19 cellular contexts compared by ENCODE assay signal in genomic region chr11:119551726-119552510, GRCh38.
"Had no signal": no experiment of that assay in that cellular context is flagged by ENCODE, and none has a peak within 500 bp of the region (broad histone marks: within the 10 kb centered on the region; RNA-seq: fewer than 3 reads in every experiment).

No MANE protein-coding gene starts in this region.

- DNase-seq: activated CD4-positive, alpha-beta T cell treated with anti-CD3 and anti-CD28 coated beads, Interleukin-2, amount 50 U/mL, for 4 hours; amniotic stem cell; body of pancreas; caudate nucleus; gastrocnemius medialis; kidney; left lung; mammary epithelial cell; midbrain; nephron progenitor cell; nucleus accumbens; retina; stimulated activated CD4-positive, alpha-beta T cell treated with anti-CD3 and anti-CD28 coated beads, Interleukin-12 subunit alpha, Interleukin-12 subunit beta, amount 100 ng/mL, for 4 hours; stimulated activated CD4-positive, alpha-beta T cell treated with anti-CD3 and anti-CD28 coated beads, Interleukin-1b, Interleukin-23, amount 100 ng/mL, for 48 hours; stimulated activated CD8-positive, alpha-beta memory T cell treated with anti-CD3 and anti-CD28 coated beads, Interleukin-4, amount 100 ng/mL, for 48 hours; stimulated activated naive CD4-positive, alpha-beta T cell; tibial artery had no signal

- FAIRE-seq: colon, kidney, TTC549 had no signal
